In genomic region chr14:54804720-54805060, GRCh38 we compare ENCODE assay signal across 18 cellular contexts.
A peak's percentile ranks its signal among the peaks of the same experiment; 100 is the strongest.
DNase-seq lines count a peak whose midpoint lies in the region; ATAC-seq and TF ChIP-seq lines count a peak whose summit lies in the region.
"Had no signal": no experiment of that assay in that cellular context is flagged by ENCODE, and none has a peak within 500 bp of the region (broad histone marks: within the 10 kb centered on the region; RNA-seq: fewer than 3 reads in every experiment).

No MANE protein-coding gene starts in this region.

- H3K27me3 Mint-ChIP-seq in mesothelial cell of epicardium (ENCODE audit: low read depth): peaks cover 27% of the 10 kb centered on the region
- H3K27me3 Mint-ChIP-seq in activated T-cell treated with anti-CD3 and anti-CD28 coated beads, Interleukin-2, amount 50 U/mL, for 4 hours (ENCODE audit: low read depth): peaks cover 16% of the 10 kb centered on the region

- no peak for ATAC-seq in activated T-cell treated with anti-CD3 and anti-CD28 coated beads, Interleukin-2, amount 50 U/mL, for 4 hours
- ATAC-seq: naive thymus-derived CD8-positive, alpha-beta T cell; stimulated activated memory B cell treated with anti-CD40 and anti-IgM and Interleukin-4, amounts not matched to agents 10 μg/mL and 1 μg/mL and 100 μg/mL, for 72 hours; T-cell had no signal

- peaks cover 17% of the 10 kb centered on the region for H3K4me1 Mint-ChIP-seq in mesothelial cell of epicardium
- peaks cover 5% of the 10 kb centered on the region for H3K4me1 Mint-ChIP-seq in activated T-cell treated with anti-CD3 and anti-CD28 coated beads, Interleukin-2, amount 50 U/mL, for 4 hours (ENCODE audit: low read depth)

- H3K4me3 Mint-ChIP-seq in mesothelial cell of epicardium: peak overlapping the region; percentile 16
- H3K4me3 Mint-ChIP-seq in activated T-cell treated with anti-CD3 and anti-CD28 coated beads, Interleukin-2, amount 50 U/mL, for 4 hours: no peak overlapping the region
- H3K4me3 Mint-ChIP-seq: activated naive CD4-positive, alpha-beta T cell treated with anti-CD3 and anti-CD28 coated beads, Interleukin-2, amount 10 ng/mL, durations not matched to agents 7 days and 5 days; naive thymus-derived CD8-positive, alpha-beta T cell; stimulated activated memory B cell treated with anti-CD40 and anti-IgM and Interleukin-4, amounts not matched to agents 10 μg/mL and 1 μg/mL and 100 μg/mL, for 72 hours; T-cell had no signal

- H3K9me3 Mint-ChIP-seq in mesothelial cell of epicardium: peaks cover 14% of the 10 kb centered on the region
- peaks cover 4% of the 10 kb centered on the region for H3K9me3 Mint-ChIP-seq in activated T-cell treated with anti-CD3 and anti-CD28 coated beads, Interleukin-2, amount 50 U/mL, for 4 hours
- H3K9me3 Mint-ChIP-seq: activated naive CD4-positive, alpha-beta T cell treated with anti-CD3 and anti-CD28 coated beads, Interleukin-2, amount 10 ng/mL, durations not matched to agents 7 days and 5 days; naive thymus-derived CD8-positive, alpha-beta T cell; stimulated activated memory B cell treated with anti-CD40 and anti-IgM and Interleukin-4, amounts not matched to agents 10 μg/mL and 1 μg/mL and 100 μg/mL, for 72 hours; T-cell had no signal

- H3K36me3 Mint-ChIP-seq in mesothelial cell of epicardium: no peaks in the 10 kb centered on the region
- H3K36me3 Mint-ChIP-seq in activated T-cell treated with anti-CD3 and anti-CD28 coated beads, Interleukin-2, amount 50 U/mL, for 4 hours (ENCODE audit: insufficient read depth): no peaks in the 10 kb centered on the region
- H3K36me3 Mint-ChIP-seq: activated naive CD4-positive, alpha-beta T cell treated with anti-CD3 and anti-CD28 coated beads, Interleukin-2, amount 10 ng/mL, durations not matched to agents 7 days and 5 days; naive thymus-derived CD8-positive, alpha-beta T cell; stimulated activated memory B cell treated with anti-CD40 and anti-IgM and Interleukin-4, amounts not matched to agents 10 μg/mL and 1 μg/mL and 100 μg/mL, for 72 hours; T-cell had no signal

- no peak overlapping the region for H3K27ac Mint-ChIP-seq in mesothelial cell of epicardium
- H3K27ac Mint-ChIP-seq: activated naive CD4-positive, alpha-beta T cell treated with anti-CD3 and anti-CD28 coated beads, Interleukin-2, amount 10 ng/mL, durations not matched to agents 7 days and 5 days; stimulated activated memory B cell treated with anti-CD40 and anti-IgM and Interleukin-4, amounts not matched to agents 10 μg/mL and 1 μg/mL and 100 μg/mL, for 72 hours; T-cell had no signal

- DNase-seq in NCI-H748 (lab: John Stamatoyannopoulos, UW; ENCODE audit: unreplicated experiment) (peak; percentile 24), NCI-H748 treated with DMSO at 0.1 percent for 48 hours (lab: John Stamatoyannopoulos, UW) (no peak), NCI-H2171 (lab: John Stamatoyannopoulos, UW) (peak; percentile 30), ecto neural progenitor cell (ENCODE audit: low spot score) (peak; percentile 44), mesothelial cell of epicardium (ENCODE audit: low spot score in 2 of 2, unreplicated experiment in 2 of 2) (peak in 1 of 2 experiments; percentile 34), NCI-H1105 treated with DMSO at 0.1 percent for 48 hours (lab: John Stamatoyannopoulos, UW) (no peak)
- no peak for DNase-seq in activated effector memory CD4-positive, alpha-beta T cell treated with anti-CD3 and anti-CD28 coated beads, Interleukin-2, amount 50 U/mL, for 16 hours
- no peak for DNase-seq in activated T-cell treated with anti-CD3 and anti-CD28 coated beads, Interleukin-2, amount 50 U/mL, for 4 hours
- DNase-seq: activated CD4-positive, alpha-beta T cell treated with anti-CD3 and anti-CD28 coated beads, Interleukin-2, amount 50 U/mL, for 4 hours; activated naive CD4-positive, alpha-beta T cell treated with anti-CD3 and anti-CD28 coated beads, Interleukin-2, amount 10 ng/mL, durations not matched to agents 7 days and 5 days; mesendoderm; NCI-H1092; PC-3; SIG-M5; T-cell; testis had no signal

- TF ChIP-seq CTCF in mesothelial cell of epicardium (IDR thresholded peaks at IDR 0.05; ENCODE audit: unreplicated experiment): no peak

Comparison
In these comparisons a context has a peak if more than half of its experiments do, and no peak if none do; other contexts are left out.
1. DNase-seq: peak in NCI-H748 (single experiment), NCI-H2171 (single experiment) and ecto neural progenitor cell (single experiment); none in NCI-H748 treated with DMSO at 0.1 percent for 48 hours (single experiment), NCI-H1105 treated with DMSO at 0.1 percent for 48 hours (single experiment), activated effector memory CD4-positive, alpha-beta T cell treated with anti-CD3 and anti-CD28 coated beads, Interleukin-2, amount 50 U/mL, for 16 hours (single experiment) and activated T-cell treated with anti-CD3 and anti-CD28 coated beads, Interleukin-2, amount 50 U/mL, for 4 hours (single experiment).